In the genomic region with DNA sequence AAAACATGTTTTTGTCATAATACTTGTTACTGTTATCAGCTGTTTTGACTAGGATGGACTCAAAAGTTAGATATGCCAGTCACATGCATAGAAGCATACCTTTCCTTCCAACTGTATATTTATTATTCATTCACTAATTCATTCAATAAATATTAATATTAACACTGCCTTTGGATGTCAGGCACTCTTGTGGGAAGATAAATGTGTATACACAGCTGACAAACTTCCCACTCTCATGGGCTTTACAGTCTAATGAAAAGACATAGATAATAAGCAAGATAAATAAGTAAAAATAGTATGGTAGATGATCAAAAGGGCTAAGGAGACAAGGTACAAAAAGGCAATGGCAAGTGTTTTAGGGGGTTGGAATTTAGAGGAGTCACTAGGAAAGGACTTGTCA, we compare ENCODE assay signal across 29 cellular contexts.
"Had no signal": no experiment of that assay in that cellular context is flagged by ENCODE, and none has a peak within 500 bp of the region (broad histone marks: within the 10 kb centered on the region; RNA-seq: fewer than 3 reads in every experiment).

No MANE protein-coding gene starts in this region.

- H3K36me3 Mint-ChIP-seq: stimulated activated effector memory CD8-positive, alpha-beta T cell treated with anti-CD3 and anti-CD28 coated beads, Interleukin-12 subunit alpha, Interleukin-12 subunit beta, amount 100 ng/mL, for 72 hours; stimulated activated memory B cell treated with anti-CD40 and anti-IgM and Interleukin-4, amounts not matched to agents 10 μg/mL and 1 μg/mL and 100 μg/mL, for 72 hours; stimulated activated naive B cell treated with anti-CD40 and anti-IgM and Interleukin-4, amounts not matched to agents 10 μg/mL and 1 μg/mL and 100 μg/mL, for 72 hours; type B pancreatic cell had no signal

- H3K4me1 ChIP-seq: stomach, suprapubic skin, testis, thyroid gland, tibial artery, tibial nerve, transverse colon, upper lobe of left lung, upper lobe of right lung, uterus, vagina had no signal

- FAIRE-seq: urothelium cell line had no signal

- ATAC-seq: stimulated activated effector memory CD8-positive, alpha-beta T cell treated with anti-CD3 and anti-CD28 coated beads, Interleukin-12 subunit alpha, Interleukin-12 subunit beta, amount 100 ng/mL, for 72 hours; stimulated activated memory B cell treated with anti-CD40 and anti-IgM and Interleukin-4, amounts not matched to agents 10 μg/mL and 1 μg/mL and 100 μg/mL, for 72 hours; stimulated activated naive B cell treated with anti-CD40 and anti-IgM and Interleukin-4, amounts not matched to agents 10 μg/mL and 1 μg/mL and 100 μg/mL, for 72 hours; stimulated activated naive CD8-positive, alpha-beta T cell treated with anti-CD3 and anti-CD28 coated beads, Interleukin-15, amount 100 ng/mL, for 72 hours; stimulated activated naive CD8-positive, alpha-beta T cell treated with anti-CD3 and anti-CD28 coated beads, Interleukin-15, Interleukin-2, amounts not matched to agents 100 U/mL and 50 U/mL, for 24 hours; upper lobe of right lung had no signal

- H3K4me1 Mint-ChIP-seq: stimulated activated effector memory CD8-positive, alpha-beta T cell treated with anti-CD3 and anti-CD28 coated beads, Interleukin-12 subunit alpha, Interleukin-12 subunit beta, amount 100 ng/mL, for 72 hours; stimulated activated memory B cell treated with anti-CD40 and anti-IgM and Interleukin-4, amounts not matched to agents 10 μg/mL and 1 μg/mL and 100 μg/mL, for 72 hours; stimulated activated naive B cell treated with anti-CD40 and anti-IgM and Interleukin-4, amounts not matched to agents 10 μg/mL and 1 μg/mL and 100 μg/mL, for 72 hours; stimulated activated naive CD8-positive, alpha-beta T cell treated with anti-CD3 and anti-CD28 coated beads, Interleukin-15, amount 100 ng/mL, for 72 hours had no signal

- H3K4me3 ChIP-seq: stomach, suprapubic skin, testis, thoracic aorta, thyroid gland, tibial artery, tibial nerve, transverse colon, upper lobe of left lung, upper lobe of right lung, uterus, vagina had no signal

- H3K9me3 ChIP-seq: stomach, suprapubic skin, testis, thoracic aorta, thyroid gland, tibial artery, tibial nerve, transverse colon, upper lobe of left lung, upper lobe of right lung, uterus, vagina had no signal

- H3K27me3 Mint-ChIP-seq: stimulated activated memory B cell treated with anti-CD40 and anti-IgM and Interleukin-4, amounts not matched to agents 10 μg/mL and 1 μg/mL and 100 μg/mL, for 72 hours; stimulated activated naive B cell treated with anti-CD40 and anti-IgM and Interleukin-4, amounts not matched to agents 10 μg/mL and 1 μg/mL and 100 μg/mL, for 72 hours; stimulated activated naive CD8-positive, alpha-beta T cell treated with anti-CD3 and anti-CD28 coated beads, Interleukin-15, amount 100 ng/mL, for 72 hours; stimulated activated naive CD8-positive, alpha-beta T cell treated with anti-CD3 and anti-CD28 coated beads, Interleukin-15, Interleukin-2, amounts not matched to agents 100 ng/mL and 50 ng/mL, for 24 hours had no signal

- H3K27ac Mint-ChIP-seq: stimulated activated effector memory CD8-positive, alpha-beta T cell treated with anti-CD3 and anti-CD28 coated beads, Interleukin-12 subunit alpha, Interleukin-12 subunit beta, amount 100 ng/mL, for 72 hours; stimulated activated memory B cell treated with anti-CD40 and anti-IgM and Interleukin-4, amounts not matched to agents 10 μg/mL and 1 μg/mL and 100 μg/mL, for 72 hours; stimulated activated naive B cell treated with anti-CD40 and anti-IgM and Interleukin-4, amounts not matched to agents 10 μg/mL and 1 μg/mL and 100 μg/mL, for 72 hours; stimulated activated naive CD8-positive, alpha-beta T cell treated with anti-CD3 and anti-CD28 coated beads, Interleukin-15, Interleukin-2, amounts not matched to agents 100 ng/mL and 50 ng/mL, for 24 hours; type B pancreatic cell had no signal

- H3K36me3 ChIP-seq: stomach, suprapubic skin, thoracic aorta, thyroid gland, tibial artery, tibial nerve, transverse colon, upper lobe of left lung, upper lobe of right lung, uterus, vagina had no signal

- H3K27ac ChIP-seq: stomach, suprapubic skin, testis, thoracic aorta, thyroid gland, tibial artery, tibial nerve, transverse colon, upper lobe of left lung, upper lobe of right lung, uterus, vagina had no signal

- H3K4me3 Mint-ChIP-seq: stimulated activated effector memory CD8-positive, alpha-beta T cell treated with anti-CD3 and anti-CD28 coated beads, Interleukin-12 subunit alpha, Interleukin-12 subunit beta, amount 100 ng/mL, for 72 hours; stimulated activated memory B cell treated with anti-CD40 and anti-IgM and Interleukin-4, amounts not matched to agents 10 μg/mL and 1 μg/mL and 100 μg/mL, for 72 hours; stimulated activated naive B cell treated with anti-CD40 and anti-IgM and Interleukin-4, amounts not matched to agents 10 μg/mL and 1 μg/mL and 100 μg/mL, for 72 hours; stimulated activated naive CD8-positive, alpha-beta T cell treated with anti-CD3 and anti-CD28 coated beads, Interleukin-15, amount 100 ng/mL, for 72 hours; stimulated activated naive CD8-positive, alpha-beta T cell treated with anti-CD3 and anti-CD28 coated beads, Interleukin-15, Interleukin-2, amounts not matched to agents 100 ng/mL and 50 ng/mL, for 24 hours; type B pancreatic cell had no signal

- H3K27me3 ChIP-seq: stomach, suprapubic skin, testis, thyroid gland, tibial artery, tibial nerve, transverse colon, upper lobe of left lung, upper lobe of right lung, uterus, vagina had no signal

- H3K9me3 Mint-ChIP-seq: stimulated activated effector memory CD8-positive, alpha-beta T cell treated with anti-CD3 and anti-CD28 coated beads, Interleukin-12 subunit alpha, Interleukin-12 subunit beta, amount 100 ng/mL, for 72 hours; type B pancreatic cell had no signal

- DNase-seq: stimulated activated CD4-positive, alpha-beta T cell treated with anti-CD3 and anti-CD28 coated beads, Interleukin-2, amount 100 ng/mL, for 48 hours; stimulated activated CD4-positive, alpha-beta T cell treated with anti-CD3 and anti-CD28 coated beads, Interleukin-4, amount 100 ng/mL, for 1 hour; stimulated activated CD4-positive, alpha-beta T cell treated with anti-CD3 and anti-CD28 coated beads, Interleukin-4, amount 100 ng/mL, for 24 hours; stimulated activated CD4-positive, alpha-beta T cell treated with anti-CD3 and anti-CD28 coated beads, Interleukin-4, amount 100 ng/mL, for 4 hours; stimulated activated CD8-positive, alpha-beta memory T cell treated with anti-CD3 and anti-CD28 coated beads, Interleukin-4, amount 100 ng/mL, for 48 hours; stimulated activated naive B cell treated with anti-CD40 and anti-IgM and Interleukin-4, amounts not matched to agents 10 μg/mL and 1 μg/mL and 100 μg/mL, for 72 hours; stimulated activated naive CD4-positive, alpha-beta T cell; stimulated activated naive CD4-positive, alpha-beta T cell treated with Interleukin-2 at 50 U/mL for 16 hours; stimulated activated naive CD8-positive, alpha-beta T cell treated with anti-CD3 and anti-CD28 coated beads, Interleukin-15, amount 100 ng/mL, for 72 hours; stimulated activated naive CD8-positive, alpha-beta T cell treated with anti-CD3 and anti-CD28 coated beads, Interleukin-15, Interleukin-2, amounts not matched to agents 100 U/mL and 50 U/mL, for 24 hours; stomach; substantia nigra; testis; thyroid gland; tibial artery; transverse colon; trophoblast cell; upper lobe of left lung; upper lobe of right lung; uterus had no signal
